In genomic region chr7:86914468-86915054, GRCh38 we compare ENCODE assay signal across 7 cellular contexts.
DNase-seq lines count a peak whose midpoint lies in the region; ATAC-seq, FAIRE-seq and TF ChIP-seq lines count a peak whose summit lies in the region.

No MANE protein-coding gene starts in this region.

- H3K4me1 Mint-ChIP-seq in activated T-helper 17 cell treated with anti-CD3 and anti-CD28 coated beads, Interleukin-2, amount 50 U/mL, for 72 hours, result peaks cover 5% of the 10 kb centered on the region

- no peak overlapping the region for H2AFZ ChIP-seq in osteoblast (ENCODE audit: low read length)

- no peak overlapping the region for H3K27ac ChIP-seq in osteoblast (ENCODE audit: low read depth, low read length)

- H3K9me3 ChIP-seq in osteoblast (ENCODE audit: low read depth, low read length), result no peaks in the 10 kb centered on the region

- H3K4me3 ChIP-seq in LNCaP clone FGC (ENCODE audit: low read depth, low read length), result no peak overlapping the region
- no peak overlapping the region for H3K4me3 ChIP-seq in bronchial epithelial cell (ENCODE audit: low read depth, low read length)
- H3K4me3 ChIP-seq in osteoblast (ENCODE audit: insufficient read depth, low read length), result no peak overlapping the region

- H3K36me3 Mint-ChIP-seq in activated T-helper 17 cell treated with anti-CD3 and anti-CD28 coated beads, Interleukin-2, amount 50 U/mL, for 72 hours (ENCODE audit: low read depth), result no peaks in the 10 kb centered on the region

- H3K4me1 ChIP-seq in osteoblast (ENCODE audit: insufficient read depth, low read length), result no peaks in the 10 kb centered on the region

- H4K20me1 ChIP-seq in osteoblast (ENCODE audit: insufficient read depth, low read length), result no peaks in the 10 kb centered on the region

- H3K27me3 ChIP-seq in bronchial epithelial cell (ENCODE audit: control insufficient read depth, insufficient read depth, low read length) (no peaks in the 10 kb centered on the region), osteoblast (ENCODE audit: insufficient read depth, low read length) (no peaks in the 10 kb centered on the region)

- no peaks in the 10 kb centered on the region for H3K79me2 ChIP-seq in osteoblast (ENCODE audit: insufficient read depth, low read length)

- no peak overlapping the region for H3K4me3 Mint-ChIP-seq in activated T-helper 17 cell treated with anti-CD3 and anti-CD28 coated beads, Interleukin-2, amount 50 U/mL, for 72 hours

- no peak overlapping the region for H3K27ac Mint-ChIP-seq in activated T-helper 17 cell treated with anti-CD3 and anti-CD28 coated beads, Interleukin-2, amount 50 U/mL, for 72 hours

- H3K36me3 ChIP-seq in bronchial epithelial cell (ENCODE audit: control insufficient read depth, insufficient read depth, low read length), result no peaks in the 10 kb centered on the region
- no peaks in the 10 kb centered on the region for H3K36me3 ChIP-seq in osteoblast (ENCODE audit: insufficient read depth, low read length)

- peak; percentile 32 for DNase-seq in ELR (ENCODE audit: low read depth)
- no peak for DNase-seq in LNCaP clone FGC (ENCODE audit: low read depth)
- no peak for DNase-seq in bronchial epithelial cell (ENCODE audit: low read depth)
- DNase-seq in osteoblast (ENCODE audit: insufficient read length, low spot score, missing footprints), result no peak
- no peak for DNase-seq in activated gamma-delta T cell treated with Interleukin-2 at 50 U/mL for 16 hours
- DNase-seq in UCSD-AML1 (lab: John Stamatoyannopoulos, UW; ENCODE audit: unreplicated experiment), result no peak

- ATAC-seq in activated T-helper 17 cell treated with anti-CD3 and anti-CD28 coated beads, Interleukin-2, amount 50 U/mL, for 72 hours (replicated peaks), result no peak

- H3K4me2 ChIP-seq in osteoblast (ENCODE audit: insufficient read depth, low read length), result no peak overlapping the region

- H3K9me3 Mint-ChIP-seq in activated T-helper 17 cell treated with anti-CD3 and anti-CD28 coated beads, Interleukin-2, amount 50 U/mL, for 72 hours, result no peaks in the 10 kb centered on the region

- FAIRE-seq in bronchial epithelial cell (lab: Jason Lieb, UNC), result no peak

- no peaks in the 10 kb centered on the region for H3K27me3 Mint-ChIP-seq in activated T-helper 17 cell treated with anti-CD3 and anti-CD28 coated beads, Interleukin-2, amount 50 U/mL, for 72 hours

- TF ChIP-seq CTCF in LNCaP clone FGC (IDR thresholded peaks at IDR 0.05; ENCODE audit: control insufficient read depth, extremely low read depth, insufficient read depth), result peak; percentile 45
- TF ChIP-seq CTCF in bronchial epithelial cell (IDR thresholded peaks at IDR 0.05; ENCODE audit: insufficient read depth, low read length, severe bottlenecking), result peak; percentile 13
- TF ChIP-seq CTCF in osteoblast (IDR thresholded peaks at IDR 0.05; ENCODE audit: extremely low read depth, low read depth, low read length), result peak; percentile 62
